In genomic region chr12:130639759-130640158, GRCh38 we compare ENCODE assay signal across 22 cellular contexts.
"Had no signal": no experiment of that assay in that cellular context is flagged by ENCODE, and none has a peak within 500 bp of the region (broad histone marks: within the 10 kb centered on the region; RNA-seq: fewer than 3 reads in every experiment).

No MANE protein-coding gene starts in this region.

- H3K27ac ChIP-seq: body of pancreas, coronary artery, esophagus squamous epithelium, psoas muscle, right lobe of liver had no signal

- DNase-seq: activated B cell treated with CpG ODN at 0.5 μM for 24 hours; activated CD4-positive, alpha-beta T cell treated with anti-CD3 and anti-CD28 coated beads, Interleukin-2, amount 10 ng/mL, durations not matched to agents 7 days and 5 days; activated CD8-positive, alpha-beta memory T cell treated with anti-CD3 and anti-CD28 coated beads for 24 hours; activated gamma-delta T cell treated with Interleukin-2 at 50 U/mL for 16 hours; amniotic stem cell; central memory CD4-positive, alpha-beta T cell; effector CD4-positive, alpha-beta T cell; esophagus squamous epithelium; mesendoderm; psoas muscle; right lobe of liver; stimulated activated CD4-positive, alpha-beta T cell treated with anti-CD3 and anti-CD28 coated beads, Interleukin-4, amount 100 ng/mL, for 4 hours; stimulated activated CD8-positive, alpha-beta memory T cell treated with anti-CD3 and anti-CD28 coated beads, Interleukin-4, amount 100 ng/mL, for 48 hours; stimulated activated naive CD4-positive, alpha-beta T cell treated with Interleukin-2 at 50 U/mL for 16 hours; substantia nigra; T-helper 2 cell had no signal

- H3K36me3 ChIP-seq: esophagus squamous epithelium, right lobe of liver had no signal

- H3K36me3 Mint-ChIP-seq: activated naive CD8-positive, alpha-beta T cell; type B pancreatic cell had no signal

- H3K9me3 Mint-ChIP-seq: activated B cell treated with CpG ODN at 0.5 μM for 24 hours; activated CD4-positive, alpha-beta T cell treated with anti-CD3 and anti-CD28 coated beads, Interleukin-2, amount 10 ng/mL, durations not matched to agents 7 days and 5 days; neural crest cell; type B pancreatic cell had no signal

- H3K4me1 Mint-ChIP-seq: activated B cell treated with CpG ODN at 0.5 μM for 24 hours; activated CD4-positive, alpha-beta T cell treated with anti-CD3 and anti-CD28 coated beads, Interleukin-2, amount 10 ng/mL, durations not matched to agents 7 days and 5 days; neural crest cell had no signal

- H3K4me1 ChIP-seq: body of pancreas, esophagus squamous epithelium, psoas muscle, right lobe of liver had no signal

- H3K9me3 ChIP-seq: body of pancreas, esophagus squamous epithelium, psoas muscle, right lobe of liver had no signal

- H3K4me3 ChIP-seq: body of pancreas, coronary artery, esophagus squamous epithelium, psoas muscle, right lobe of liver, smooth muscle cell had no signal

- H3K4me3 Mint-ChIP-seq: activated B cell treated with CpG ODN at 0.5 μM for 24 hours; activated CD4-positive, alpha-beta T cell treated with anti-CD3 and anti-CD28 coated beads, Interleukin-2, amount 10 ng/mL, durations not matched to agents 7 days and 5 days; activated naive CD8-positive, alpha-beta T cell; neural crest cell; type B pancreatic cell had no signal

- ATAC-seq: psoas muscle, right lobe of liver had no signal

- H3K27me3 Mint-ChIP-seq: activated B cell treated with CpG ODN at 0.5 μM for 24 hours; activated CD4-positive, alpha-beta T cell treated with anti-CD3 and anti-CD28 coated beads, Interleukin-2, amount 10 ng/mL, durations not matched to agents 7 days and 5 days had no signal

- H3K27me3 ChIP-seq: body of pancreas, right lobe of liver had no signal

- H3K27ac Mint-ChIP-seq: activated B cell treated with CpG ODN at 0.5 μM for 24 hours; activated CD4-positive, alpha-beta T cell treated with anti-CD3 and anti-CD28 coated beads, Interleukin-2, amount 10 ng/mL, durations not matched to agents 7 days and 5 days; activated naive CD8-positive, alpha-beta T cell; type B pancreatic cell had no signal
